ENCODE assay signal across 1 cellular context in the genomic region with DNA sequence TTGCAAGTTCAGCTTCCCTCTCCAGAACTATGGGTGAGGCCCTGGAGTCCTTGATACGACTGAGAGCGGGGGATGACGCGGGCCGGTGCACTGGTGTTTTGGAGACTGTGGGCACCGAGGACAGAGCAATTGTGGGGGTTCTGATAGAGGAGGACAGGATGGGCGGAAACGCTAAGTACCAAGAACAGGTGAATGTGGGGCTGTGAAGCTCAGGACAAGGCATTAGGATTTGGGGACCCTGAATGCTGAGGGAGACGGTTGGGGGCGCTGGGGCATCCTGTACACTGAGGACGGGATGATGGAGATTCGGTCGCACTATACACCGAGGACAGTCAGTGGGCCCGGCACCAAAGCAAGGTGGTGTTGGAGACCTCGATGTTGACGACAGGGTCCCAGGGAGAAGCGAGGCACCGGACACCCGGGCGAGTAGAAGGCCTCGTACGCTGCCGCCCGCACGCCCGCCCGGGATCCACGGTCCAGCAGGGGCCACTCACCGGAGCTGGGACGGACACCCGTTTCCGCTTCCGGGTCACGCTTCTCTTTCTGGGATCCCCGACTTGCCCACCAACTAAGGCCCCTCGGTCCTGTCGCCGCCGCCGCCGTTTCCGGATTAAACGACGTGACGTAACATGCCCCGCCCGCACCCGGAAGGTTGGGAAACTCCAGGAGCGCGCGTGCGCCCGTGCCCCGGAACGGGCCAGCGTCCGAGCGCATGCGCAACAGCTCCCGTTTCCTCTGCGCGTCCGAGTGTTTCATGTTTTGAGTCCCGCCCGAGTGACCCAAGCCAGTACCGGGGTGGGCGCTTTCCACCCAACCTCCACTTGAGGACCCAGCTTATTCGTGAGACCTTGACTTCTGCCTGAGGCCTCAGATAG.
TF ChIP-seq lines count a peak whose summit lies in the region.

A gene (minus strand): TSS at position 612 of the 875 bp plus-strand sequence. CDS start 893 bp downstream, outside the sequence.

TF ChIP-seq in K562, 482 proteins besides CTCF, POLR2A, EP300 and RAD21 (continued from another document and continues in another):
- TF ChIP-seq, protein P1, sequence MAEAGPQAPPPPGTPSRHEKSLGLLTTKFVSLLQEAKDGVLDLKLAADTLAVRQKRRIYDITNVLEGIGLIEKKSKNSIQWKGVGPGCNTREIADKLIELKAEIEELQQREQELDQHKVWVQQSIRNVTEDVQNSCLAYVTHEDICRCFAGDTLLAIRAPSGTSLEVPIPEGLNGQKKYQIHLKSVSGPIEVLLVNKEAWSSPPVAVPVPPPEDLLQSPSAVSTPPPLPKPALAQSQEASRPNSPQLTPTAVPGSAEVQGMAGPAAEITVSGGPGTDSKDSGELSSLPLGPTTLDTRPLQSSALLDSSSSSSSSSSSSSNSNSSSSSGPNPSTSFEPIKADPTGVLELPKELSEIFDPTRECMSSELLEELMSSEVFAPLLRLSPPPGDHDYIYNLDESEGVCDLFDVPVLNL (CRISPR knock-in tag; IDR thresholded peaks at IDR 0.05; ENCODE audit: low read depth) = no peak
- TF ChIP-seq, protein P2, sequence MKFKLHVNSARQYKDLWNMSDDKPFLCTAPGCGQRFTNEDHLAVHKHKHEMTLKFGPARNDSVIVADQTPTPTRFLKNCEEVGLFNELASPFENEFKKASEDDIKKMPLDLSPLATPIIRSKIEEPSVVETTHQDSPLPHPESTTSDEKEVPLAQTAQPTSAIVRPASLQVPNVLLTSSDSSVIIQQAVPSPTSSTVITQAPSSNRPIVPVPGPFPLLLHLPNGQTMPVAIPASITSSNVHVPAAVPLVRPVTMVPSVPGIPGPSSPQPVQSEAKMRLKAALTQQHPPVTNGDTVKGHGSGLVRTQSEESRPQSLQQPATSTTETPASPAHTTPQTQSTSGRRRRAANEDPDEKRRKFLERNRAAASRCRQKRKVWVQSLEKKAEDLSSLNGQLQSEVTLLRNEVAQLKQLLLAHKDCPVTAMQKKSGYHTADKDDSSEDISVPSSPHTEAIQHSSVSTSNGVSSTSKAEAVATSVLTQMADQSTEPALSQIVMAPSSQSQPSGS (CRISPR knock-in tag; IDR thresholded peaks at IDR 0.05) = no peak
- TF ChIP-seq GABPB1 (CRISPR knock-in tag; IDR thresholded peaks at IDR 0.05) (peak; percentile 99), COPS2 (conservative IDR thresholded peaks at IDR 0.05) (no peak), PPARD (CRISPR knock-in tag; IDR thresholded peaks at IDR 0.05) (no peak), SRSF1 (IDR thresholded peaks at IDR 0.05; ENCODE audit: low read depth, low read length) (no peak), EHMT2 (IDR thresholded peaks at IDR 0.05) (no peak), STAG1 (CRISPR knock-in tag; IDR thresholded peaks at IDR 0.05; ENCODE audit: borderline replicate concordance) (no peak), ZNF354B (CRISPR knock-in tag; IDR thresholded peaks at IDR 0.05) (no peak), CCAR2 (IDR thresholded peaks at IDR 0.05; ENCODE audit: low read depth, low read length) (no peak), DNMT1 (IDR thresholded peaks at IDR 0.05) (no peak; the same call in 1 of the 2 replicates), ZNF217 (CRISPR knock-in tag; IDR thresholded peaks at IDR 0.05) (no peak), SLC30A9 (CRISPR knock-in tag; IDR thresholded peaks at IDR 0.05) (no peak), XRCC4 (IDR thresholded peaks at IDR 0.05; ENCODE audit: extremely low read depth, insufficient read depth, insufficient read length) (no peak), ZNF274 (IDR thresholded peaks at IDR 0.05; ENCODE audit: borderline replicate concordance, low read depth, low read length) (no peak), MBD2 (IDR thresholded peaks at IDR 0.05; ENCODE audit: borderline replicate concordance, low read depth) (peak; percentile 57), LEF1 (IDR thresholded peaks at IDR 0.05) (no peak)
- TF ChIP-seq, protein P3, sequence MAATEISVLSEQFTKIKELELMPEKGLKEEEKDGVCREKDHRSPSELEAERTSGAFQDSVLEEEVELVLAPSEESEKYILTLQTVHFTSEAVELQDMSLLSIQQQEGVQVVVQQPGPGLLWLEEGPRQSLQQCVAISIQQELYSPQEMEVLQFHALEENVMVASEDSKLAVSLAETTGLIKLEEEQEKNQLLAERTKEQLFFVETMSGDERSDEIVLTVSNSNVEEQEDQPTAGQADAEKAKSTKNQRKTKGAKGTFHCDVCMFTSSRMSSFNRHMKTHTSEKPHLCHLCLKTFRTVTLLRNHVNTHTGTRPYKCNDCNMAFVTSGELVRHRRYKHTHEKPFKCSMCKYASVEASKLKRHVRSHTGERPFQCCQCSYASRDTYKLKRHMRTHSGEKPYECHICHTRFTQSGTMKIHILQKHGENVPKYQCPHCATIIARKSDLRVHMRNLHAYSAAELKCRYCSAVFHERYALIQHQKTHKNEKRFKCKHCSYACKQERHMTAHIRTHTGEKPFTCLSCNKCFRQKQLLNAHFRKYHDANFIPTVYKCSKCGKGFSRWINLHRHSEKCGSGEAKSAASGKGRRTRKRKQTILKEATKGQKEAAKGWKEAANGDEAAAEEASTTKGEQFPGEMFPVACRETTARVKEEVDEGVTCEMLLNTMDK (IDR thresholded peaks at IDR 0.05; ENCODE audit: borderline replicate concordance, insufficient read depth, low read depth, low read length, poor library complexity, severe bottlenecking) = peak; percentile 10
- TF ChIP-seq, protein P4, sequence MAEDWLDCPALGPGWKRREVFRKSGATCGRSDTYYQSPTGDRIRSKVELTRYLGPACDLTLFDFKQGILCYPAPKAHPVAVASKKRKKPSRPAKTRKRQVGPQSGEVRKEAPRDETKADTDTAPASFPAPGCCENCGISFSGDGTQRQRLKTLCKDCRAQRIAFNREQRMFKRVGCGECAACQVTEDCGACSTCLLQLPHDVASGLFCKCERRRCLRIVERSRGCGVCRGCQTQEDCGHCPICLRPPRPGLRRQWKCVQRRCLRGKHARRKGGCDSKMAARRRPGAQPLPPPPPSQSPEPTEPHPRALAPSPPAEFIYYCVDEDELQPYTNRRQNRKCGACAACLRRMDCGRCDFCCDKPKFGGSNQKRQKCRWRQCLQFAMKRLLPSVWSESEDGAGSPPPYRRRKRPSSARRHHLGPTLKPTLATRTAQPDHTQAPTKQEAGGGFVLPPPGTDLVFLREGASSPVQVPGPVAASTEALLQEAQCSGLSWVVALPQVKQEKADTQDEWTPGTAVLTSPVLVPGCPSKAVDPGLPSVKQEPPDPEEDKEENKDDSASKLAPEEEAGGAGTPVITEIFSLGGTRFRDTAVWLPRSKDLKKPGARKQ (CRISPR knock-in tag; IDR thresholded peaks at IDR 0.05) = no peak
- TF ChIP-seq, protein P5, sequence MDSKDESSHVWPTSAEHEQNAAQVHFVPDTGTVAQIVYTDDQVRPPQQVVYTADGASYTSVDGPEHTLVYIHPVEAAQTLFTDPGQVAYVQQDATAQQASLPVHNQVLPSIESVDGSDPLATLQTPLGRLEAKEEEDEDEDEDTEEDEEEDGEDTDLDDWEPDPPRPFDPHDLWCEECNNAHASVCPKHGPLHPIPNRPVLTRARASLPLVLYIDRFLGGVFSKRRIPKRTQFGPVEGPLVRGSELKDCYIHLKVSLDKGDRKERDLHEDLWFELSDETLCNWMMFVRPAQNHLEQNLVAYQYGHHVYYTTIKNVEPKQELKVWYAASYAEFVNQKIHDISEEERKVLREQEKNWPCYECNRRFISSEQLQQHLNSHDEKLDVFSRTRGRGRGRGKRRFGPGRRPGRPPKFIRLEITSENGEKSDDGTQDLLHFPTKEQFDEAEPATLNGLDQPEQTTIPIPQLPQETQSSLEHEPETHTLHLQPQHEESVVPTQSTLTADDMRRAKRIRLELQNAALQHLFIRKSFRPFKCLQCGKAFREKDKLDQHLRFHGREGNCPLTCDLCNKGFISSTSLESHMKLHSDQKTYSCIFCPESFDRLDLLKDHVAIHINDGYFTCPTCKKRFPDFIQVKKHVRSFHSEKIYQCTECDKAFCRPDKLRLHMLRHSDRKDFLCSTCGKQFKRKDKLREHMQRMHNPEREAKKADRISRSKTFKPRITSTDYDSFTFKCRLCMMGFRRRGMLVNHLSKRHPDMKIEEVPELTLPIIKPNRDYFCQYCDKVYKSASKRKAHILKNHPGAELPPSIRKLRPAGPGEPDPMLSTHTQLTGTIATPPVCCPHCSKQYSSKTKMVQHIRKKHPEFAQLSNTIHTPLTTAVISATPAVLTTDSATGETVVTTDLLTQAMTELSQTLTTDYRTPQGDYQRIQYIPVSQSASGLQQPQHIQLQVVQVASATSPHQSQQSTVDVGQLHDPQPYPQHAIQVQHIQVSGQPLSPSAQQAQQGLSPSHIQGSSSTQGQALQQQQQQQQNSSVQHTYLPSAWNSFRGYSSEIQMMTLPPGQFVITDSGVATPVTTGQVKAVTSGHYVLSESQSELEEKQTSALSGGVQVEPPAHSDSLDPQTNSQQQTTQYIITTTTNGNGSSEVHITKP (IDR thresholded peaks at IDR 0.05; ENCODE audit: partially characterized antibody) = no peak
- TF ChIP-seq, protein P6, sequence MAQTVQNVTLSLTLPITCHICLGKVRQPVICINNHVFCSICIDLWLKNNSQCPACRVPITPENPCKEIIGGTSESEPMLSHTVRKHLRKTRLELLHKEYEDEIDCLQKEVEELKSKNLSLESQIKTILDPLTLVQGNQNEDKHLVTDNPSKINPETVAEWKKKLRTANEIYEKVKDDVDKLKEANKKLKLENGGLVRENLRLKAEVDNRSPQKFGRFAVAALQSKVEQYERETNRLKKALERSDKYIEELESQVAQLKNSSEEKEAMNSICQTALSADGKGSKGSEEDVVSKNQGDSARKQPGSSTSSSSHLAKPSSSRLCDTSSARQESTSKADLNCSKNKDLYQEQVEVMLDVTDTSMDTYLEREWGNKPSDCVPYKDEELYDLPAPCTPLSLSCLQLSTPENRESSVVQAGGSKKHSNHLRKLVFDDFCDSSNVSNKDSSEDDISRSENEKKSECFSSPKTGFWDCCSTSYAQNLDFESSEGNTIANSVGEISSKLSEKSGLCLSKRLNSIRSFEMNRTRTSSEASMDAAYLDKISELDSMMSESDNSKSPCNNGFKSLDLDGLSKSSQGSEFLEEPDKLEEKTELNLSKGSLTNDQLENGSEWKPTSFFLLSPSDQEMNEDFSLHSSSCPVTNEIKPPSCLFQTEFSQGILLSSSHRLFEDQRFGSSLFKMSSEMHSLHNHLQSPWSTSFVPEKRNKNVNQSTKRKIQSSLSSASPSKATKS (CRISPR knock-in tag; IDR thresholded peaks at IDR 0.05) = peak; percentile 48; the same call in 1 of the 2 replicates
- TF ChIP-seq, protein P7, sequence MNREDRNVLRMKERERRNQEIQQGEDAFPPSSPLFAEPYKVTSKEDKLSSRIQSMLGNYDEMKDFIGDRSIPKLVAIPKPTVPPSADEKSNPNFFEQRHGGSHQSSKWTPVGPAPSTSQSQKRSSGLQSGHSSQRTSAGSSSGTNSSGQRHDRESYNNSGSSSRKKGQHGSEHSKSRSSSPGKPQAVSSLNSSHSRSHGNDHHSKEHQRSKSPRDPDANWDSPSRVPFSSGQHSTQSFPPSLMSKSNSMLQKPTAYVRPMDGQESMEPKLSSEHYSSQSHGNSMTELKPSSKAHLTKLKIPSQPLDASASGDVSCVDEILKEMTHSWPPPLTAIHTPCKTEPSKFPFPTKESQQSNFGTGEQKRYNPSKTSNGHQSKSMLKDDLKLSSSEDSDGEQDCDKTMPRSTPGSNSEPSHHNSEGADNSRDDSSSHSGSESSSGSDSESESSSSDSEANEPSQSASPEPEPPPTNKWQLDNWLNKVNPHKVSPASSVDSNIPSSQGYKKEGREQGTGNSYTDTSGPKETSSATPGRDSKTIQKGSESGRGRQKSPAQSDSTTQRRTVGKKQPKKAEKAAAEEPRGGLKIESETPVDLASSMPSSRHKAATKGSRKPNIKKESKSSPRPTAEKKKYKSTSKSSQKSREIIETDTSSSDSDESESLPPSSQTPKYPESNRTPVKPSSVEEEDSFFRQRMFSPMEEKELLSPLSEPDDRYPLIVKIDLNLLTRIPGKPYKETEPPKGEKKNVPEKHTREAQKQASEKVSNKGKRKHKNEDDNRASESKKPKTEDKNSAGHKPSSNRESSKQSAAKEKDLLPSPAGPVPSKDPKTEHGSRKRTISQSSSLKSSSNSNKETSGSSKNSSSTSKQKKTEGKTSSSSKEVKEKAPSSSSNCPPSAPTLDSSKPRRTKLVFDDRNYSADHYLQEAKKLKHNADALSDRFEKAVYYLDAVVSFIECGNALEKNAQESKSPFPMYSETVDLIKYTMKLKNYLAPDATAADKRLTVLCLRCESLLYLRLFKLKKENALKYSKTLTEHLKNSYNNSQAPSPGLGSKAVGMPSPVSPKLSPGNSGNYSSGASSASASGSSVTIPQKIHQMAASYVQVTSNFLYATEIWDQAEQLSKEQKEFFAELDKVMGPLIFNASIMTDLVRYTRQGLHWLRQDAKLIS (CRISPR knock-in tag; IDR thresholded peaks at IDR 0.05) = peak; percentile 26; the same call in 1 of the 2 replicates
- TF ChIP-seq, protein P8, sequence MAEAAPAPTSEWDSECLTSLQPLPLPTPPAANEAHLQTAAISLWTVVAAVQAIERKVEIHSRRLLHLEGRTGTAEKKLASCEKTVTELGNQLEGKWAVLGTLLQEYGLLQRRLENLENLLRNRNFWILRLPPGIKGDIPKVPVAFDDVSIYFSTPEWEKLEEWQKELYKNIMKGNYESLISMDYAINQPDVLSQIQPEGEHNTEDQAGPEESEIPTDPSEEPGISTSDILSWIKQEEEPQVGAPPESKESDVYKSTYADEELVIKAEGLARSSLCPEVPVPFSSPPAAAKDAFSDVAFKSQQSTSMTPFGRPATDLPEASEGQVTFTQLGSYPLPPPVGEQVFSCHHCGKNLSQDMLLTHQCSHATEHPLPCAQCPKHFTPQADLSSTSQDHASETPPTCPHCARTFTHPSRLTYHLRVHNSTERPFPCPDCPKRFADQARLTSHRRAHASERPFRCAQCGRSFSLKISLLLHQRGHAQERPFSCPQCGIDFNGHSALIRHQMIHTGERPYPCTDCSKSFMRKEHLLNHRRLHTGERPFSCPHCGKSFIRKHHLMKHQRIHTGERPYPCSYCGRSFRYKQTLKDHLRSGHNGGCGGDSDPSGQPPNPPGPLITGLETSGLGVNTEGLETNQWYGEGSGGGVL (CRISPR knock-in tag; IDR thresholded peaks at IDR 0.05) = no peak
